ENCODE assay signal across 10 cellular contexts in the genomic region with DNA sequence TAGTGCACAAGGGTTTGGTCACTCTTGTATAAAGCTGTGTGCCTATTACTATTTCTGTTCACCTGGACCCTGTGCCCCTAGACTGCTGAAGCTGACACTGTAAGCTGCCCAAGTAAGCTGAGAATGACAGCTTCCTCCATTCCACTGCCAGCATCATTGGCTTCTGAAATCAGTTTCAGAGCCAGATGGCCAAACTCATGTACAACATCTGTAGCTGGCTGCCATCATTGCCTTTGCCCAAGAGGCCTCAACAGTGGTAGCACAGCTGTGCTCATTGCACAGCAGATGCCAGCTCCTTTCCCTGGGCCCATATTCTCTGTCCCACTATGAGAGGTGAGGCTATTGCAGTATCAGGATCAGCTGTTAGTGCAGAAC.
DNase-seq lines count a peak whose midpoint lies in the region; ATAC-seq, FAIRE-seq and TF ChIP-seq lines count a peak whose summit lies in the region.
"Had no signal": no experiment of that assay in that cellular context is flagged by ENCODE, and none has a peak within 500 bp of the region (broad histone marks: within the 10 kb centered on the region; RNA-seq: fewer than 3 reads in every experiment).

No MANE protein-coding gene starts in this region.

- TF ChIP-seq EP300 in A549 (IDR thresholded peaks at IDR 0.05): no peak
- no peak for TF ChIP-seq EP300 in gastroesophageal sphincter (IDR thresholded peaks at IDR 0.05)

- TF ChIP-seq CTCF in A549 (IDR thresholded peaks at IDR 0.05) (no peak), PC-9 (conservative IDR thresholded peaks at IDR 0.05) (no peak), gastroesophageal sphincter (IDR thresholded peaks at IDR 0.05) (no peak), GM10266 (IDR thresholded peaks at IDR 0.05; ENCODE audit: control insufficient read depth, insufficient read depth, low read depth, missing control alignments) (no peak)

- no peak overlapping the region for H2AFZ ChIP-seq in PC-9

- peaks cover 36% of the 10 kb centered on the region for H3F3A ChIP-seq in PC-9 (ENCODE audit: insufficient read depth, low read depth)

- H3K4me3 ChIP-seq in A549: no peak overlapping the region
- H3K4me3 ChIP-seq in PC-9: no peak overlapping the region; the same call in 1 of the 2 replicates
- H3K4me3 ChIP-seq in gastroesophageal sphincter: no peak overlapping the region
- H3K4me3 ChIP-seq: HAP-1 had no signal

- DNase-seq in A549 (ENCODE audit: low read depth in 1 of 2, low spot score in 1 of 2) (no peak), PC-9 (no peak), myocyte (ENCODE audit: low read depth) (peak; percentile 9), GM10266 (ENCODE audit: extremely low spot score) (no peak), hepatic stellate cell (ENCODE audit: low spot score) (no peak)
- DNase-seq in activated CD8-positive, alpha-beta memory T cell treated with anti-CD3 and anti-CD28 coated beads, Interleukin-2, amount 50 U/mL, for 4 hours: no peak
- DNase-seq: retina had no signal

- no peak for TF ChIP-seq POLR2A in A549 (IDR thresholded peaks at IDR 0.05; ENCODE audit: low read length)
- no peak for TF ChIP-seq POLR2A in gastroesophageal sphincter (IDR thresholded peaks at IDR 0.05)

- H3K36me3 ChIP-seq in PC-9 (ENCODE audit: low read depth) (no peaks in the 10 kb centered on the region), gastroesophageal sphincter (no peaks in the 10 kb centered on the region)
- H3K36me3 ChIP-seq: HAP-1 had no signal

- peak overlapping the region in 1 of 2 experiments; percentile 26; a peak in 3 of 6 replicates for H3K27ac ChIP-seq in A549
- peak overlapping the region; percentile 78; the same call in 1 of the 2 replicates for H3K27ac ChIP-seq in PC-9
- H3K27ac ChIP-seq in gastroesophageal sphincter: peak overlapping the region; percentile 47 to 75 (median 70)

- TF ChIP-seq RAD21 in A549 (conservative IDR thresholded peaks at IDR 0.05 in 1 of 2, IDR thresholded peaks at IDR 0.05 in 1 of 2): no peak

- peaks cover 47% of the 10 kb centered on the region for H3K4me1 ChIP-seq in A549
- H3K4me1 ChIP-seq in PC-9 (replicated peaks; ENCODE audit: insufficient read depth): peaks cover 54% of the 10 kb centered on the region
- peaks cover 12 to 56% (median 30%) of the 10 kb centered on the region in 3 donors for H3K4me1 ChIP-seq in gastroesophageal sphincter

- ATAC-seq in A549: peak; percentile 41 to 53; a peak in 5 of 6 replicates
- no peak for ATAC-seq in gastroesophageal sphincter
- no peak for ATAC-seq in HG03342 (IDR thresholded peaks at IDR 0.05; ENCODE audit: unreplicated experiment)

- H3K27me3 ChIP-seq in PC-9 (ENCODE audit: insufficient read depth, low read depth): no peaks in the 10 kb centered on the region
- H3K27me3 ChIP-seq in gastroesophageal sphincter: no peaks in the 10 kb centered on the region

- no peaks in the 10 kb centered on the region for H4K20me1 ChIP-seq in PC-9 (ENCODE audit: insufficient read depth)

- CTCF ChIA-PET in A549 (lab: Yijun Ruan, JAX): interaction anchor here (1.2 kb wide), 2 partner anchors 120 to 311 kb away, joined by 3 to 4 read pairs; no protein-coding TSS in a partner anchor
- CTCF ChIA-PET in PC-9 (lab: Charles Lee): no interaction called here

- no peak for FAIRE-seq in A549 (lab: Jason Lieb, UNC)

- BruUV-seq in PC-9 (replicated peaks; lab: Mats Ljungman, UMichigan): no TSS peak

- no peaks in the 10 kb centered on the region for H3K9me2 ChIP-seq in PC-9 (ENCODE audit: insufficient read depth)

- POLR2A ChIA-PET in A549 (lab: Yijun Ruan, JAX) (interaction anchor here (0.9 kb wide), 1 partner anchor 166 kb away, joined by 5 read pairs; a partner anchor contains a TSS), PC-9 (lab: Charles Lee; ENCODE audit: unreplicated experiment) (interaction anchor here (0.6 kb wide), 1 partner anchor 28 kb away, joined by 5 read pairs; no protein-coding TSS in a partner anchor)

- H3K4me2 ChIP-seq in A549 (peak overlapping the region; percentile 66), PC-9 (peak overlapping the region; percentile 75)

- no peaks in the 10 kb centered on the region for H3K9me3 ChIP-seq in A549
- H3K9me3 ChIP-seq in PC-9 (ENCODE audit: insufficient read depth, low read depth): no peaks in the 10 kb centered on the region
- H3K9me3 ChIP-seq in gastroesophageal sphincter: no peaks in the 10 kb centered on the region
- H3K9me3 ChIP-seq: HAP-1 had no signal

- H3K79me2 ChIP-seq in PC-9 (ENCODE audit: low read depth): no peaks in the 10 kb centered on the region

- intact Hi-C loops in PC-9 (cut with micrococcal nuclease; ENCODE audit: unreplicated experiment): no loop called here

TF ChIP-seq in A549, 52 proteins besides CTCF, POLR2A, EP300 and RAD21:
- TF ChIP-seq BHLHE40 (IDR thresholded peaks at IDR 0.05; ENCODE audit: low read depth, low read length) (no peak), RARB (CRISPR knock-in tag; IDR thresholded peaks at IDR 0.05) (no peak), GATA3 (IDR thresholded peaks at IDR 0.05; ENCODE audit: borderline replicate concordance) (no peak), HDAC2 (IDR thresholded peaks at IDR 0.05) (no peak), CEBPB (IDR thresholded peaks at IDR 0.05) (no peak), TFCP2L1 (CRISPR knock-in tag; IDR thresholded peaks at IDR 0.05) (no peak), RCOR1 (IDR thresholded peaks at IDR 0.05; ENCODE audit: low read depth, low read length) (no peak)
- TF ChIP-seq, protein P1, sequence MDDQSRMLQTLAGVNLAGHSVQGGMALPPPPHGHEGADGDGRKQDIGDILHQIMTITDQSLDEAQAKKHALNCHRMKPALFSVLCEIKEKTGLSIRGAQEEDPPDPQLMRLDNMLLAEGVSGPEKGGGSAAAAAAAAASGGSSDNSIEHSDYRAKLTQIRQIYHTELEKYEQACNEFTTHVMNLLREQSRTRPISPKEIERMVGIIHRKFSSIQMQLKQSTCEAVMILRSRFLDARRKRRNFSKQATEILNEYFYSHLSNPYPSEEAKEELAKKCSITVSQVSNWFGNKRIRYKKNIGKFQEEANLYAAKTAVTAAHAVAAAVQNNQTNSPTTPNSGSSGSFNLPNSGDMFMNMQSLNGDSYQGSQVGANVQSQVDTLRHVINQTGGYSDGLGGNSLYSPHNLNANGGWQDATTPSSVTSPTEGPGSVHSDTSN (IDR thresholded peaks at IDR 0.05): no peak
- TF ChIP-seq, protein P2, sequence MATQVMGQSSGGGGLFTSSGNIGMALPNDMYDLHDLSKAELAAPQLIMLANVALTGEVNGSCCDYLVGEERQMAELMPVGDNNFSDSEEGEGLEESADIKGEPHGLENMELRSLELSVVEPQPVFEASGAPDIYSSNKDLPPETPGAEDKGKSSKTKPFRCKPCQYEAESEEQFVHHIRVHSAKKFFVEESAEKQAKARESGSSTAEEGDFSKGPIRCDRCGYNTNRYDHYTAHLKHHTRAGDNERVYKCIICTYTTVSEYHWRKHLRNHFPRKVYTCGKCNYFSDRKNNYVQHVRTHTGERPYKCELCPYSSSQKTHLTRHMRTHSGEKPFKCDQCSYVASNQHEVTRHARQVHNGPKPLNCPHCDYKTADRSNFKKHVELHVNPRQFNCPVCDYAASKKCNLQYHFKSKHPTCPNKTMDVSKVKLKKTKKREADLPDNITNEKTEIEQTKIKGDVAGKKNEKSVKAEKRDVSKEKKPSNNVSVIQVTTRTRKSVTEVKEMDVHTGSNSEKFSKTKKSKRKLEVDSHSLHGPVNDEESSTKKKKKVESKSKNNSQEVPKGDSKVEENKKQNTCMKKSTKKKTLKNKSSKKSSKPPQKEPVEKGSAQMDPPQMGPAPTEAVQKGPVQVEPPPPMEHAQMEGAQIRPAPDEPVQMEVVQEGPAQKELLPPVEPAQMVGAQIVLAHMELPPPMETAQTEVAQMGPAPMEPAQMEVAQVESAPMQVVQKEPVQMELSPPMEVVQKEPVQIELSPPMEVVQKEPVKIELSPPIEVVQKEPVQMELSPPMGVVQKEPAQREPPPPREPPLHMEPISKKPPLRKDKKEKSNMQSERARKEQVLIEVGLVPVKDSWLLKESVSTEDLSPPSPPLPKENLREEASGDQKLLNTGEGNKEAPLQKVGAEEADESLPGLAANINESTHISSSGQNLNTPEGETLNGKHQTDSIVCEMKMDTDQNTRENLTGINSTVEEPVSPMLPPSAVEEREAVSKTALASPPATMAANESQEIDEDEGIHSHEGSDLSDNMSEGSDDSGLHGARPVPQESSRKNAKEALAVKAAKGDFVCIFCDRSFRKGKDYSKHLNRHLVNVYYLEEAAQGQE (IDR thresholded peaks at IDR 0.05): no peak
TF ChIP-seq in A549: peak in this region for 0.

Comparison
In these comparisons a context has a peak if more than half of its experiments do, and no peak if none do; other contexts are left out.
1. ATAC-seq: peak in A549 (2 of 2); none in gastroesophageal sphincter (single experiment) and HG03342 (single experiment).